8 cellular contexts compared by ENCODE assay signal in the genomic region with DNA sequence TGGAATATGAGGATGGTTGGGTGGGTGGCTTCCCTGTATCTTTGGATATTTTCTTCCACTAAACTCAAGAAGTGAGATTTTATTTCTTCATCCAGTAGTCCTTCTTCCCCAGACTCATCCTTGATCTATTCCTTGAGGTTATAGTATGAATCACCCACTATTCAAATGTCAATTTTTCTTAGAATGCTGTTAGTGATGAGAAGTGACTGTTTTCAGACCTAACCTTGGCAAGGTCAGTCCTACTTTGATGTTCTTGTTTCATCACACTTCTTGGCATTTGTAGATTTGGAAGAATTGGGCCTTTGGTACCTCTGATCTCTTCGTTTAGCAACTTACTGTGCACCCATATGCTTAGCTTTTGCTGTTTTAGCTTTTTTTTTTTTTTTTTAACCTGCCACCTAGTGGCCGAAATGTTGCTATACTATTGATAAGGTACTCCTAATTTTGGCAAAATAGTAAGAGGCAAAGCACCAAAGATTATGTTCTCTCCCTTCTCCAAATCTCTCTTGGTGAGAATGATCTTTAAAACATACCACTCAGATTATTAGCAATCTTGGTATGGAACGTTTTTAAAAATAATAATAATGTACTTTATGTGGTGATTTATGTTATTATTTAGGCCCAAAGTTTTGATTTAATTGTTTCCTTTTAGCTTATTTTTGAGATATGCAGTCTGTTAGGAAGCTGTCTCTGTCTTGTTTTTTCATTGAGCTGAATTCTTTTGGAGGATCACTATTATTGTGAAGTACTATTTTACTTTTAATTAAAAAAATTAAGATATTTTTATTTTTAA. TPM values are rescaled to one million over a fixed set of nuclear protein-coding genes. Genes with fewer than 3 reads are reported as not detected.
DNase-seq lines count a peak whose midpoint lies in the region; ATAC-seq, FAIRE-seq and TF ChIP-seq lines count a peak whose summit lies in the region.

No MANE protein-coding gene starts in this region.

- ATAC-seq in GM19468 (IDR thresholded peaks at IDR 0.05; ENCODE audit: extremely low read depth, unreplicated experiment), result peak; percentile 61

- peaks cover 9% of the 10 kb centered on the region for H3K36me3 Mint-ChIP-seq in activated CD4-positive, alpha-beta memory T cell treated with anti-CD3 and anti-CD28 coated beads for 36 hours

- no peaks in the 10 kb centered on the region for H3K36me3 ChIP-seq in small intestine (ENCODE audit: control insufficient read depth in 2 of 2, insufficient read depth in 2 of 2, low read length in 2 of 2)

- intact Hi-C loops in activated CD4-positive, alpha-beta memory T cell treated with anti-CD3 and anti-CD28 coated beads for 36 hours (cut with micrococcal nuclease), result loop anchor here (1.0 to 5.0 kb wide), 2 partner anchors 108 to 147 kb away; a partner anchor contains a TSS

- no peaks in the 10 kb centered on the region for H3K27me3 Mint-ChIP-seq in activated CD4-positive, alpha-beta memory T cell treated with anti-CD3 and anti-CD28 coated beads for 36 hours

- H3K9me3 Mint-ChIP-seq in activated CD4-positive, alpha-beta memory T cell treated with anti-CD3 and anti-CD28 coated beads for 36 hours, result no peaks in the 10 kb centered on the region

- H3K4me1 ChIP-seq in small intestine (ENCODE audit: control insufficient read depth in 2 of 2, insufficient read depth in 1 of 2, low read depth in 1 of 2, low read length in 1 of 2), result no peaks in the 10 kb centered on the region

- TF ChIP-seq POLR2A in H54 (IDR thresholded peaks at IDR 0.05; ENCODE audit: low read depth, low read length), result no peak

- H3K27me3 ChIP-seq in small intestine (ENCODE audit: control insufficient read depth in 2 of 2, insufficient read depth in 2 of 2, low read length in 2 of 2), result no peaks in the 10 kb centered on the region

- no peak overlapping the region for H3K4me3 Mint-ChIP-seq in activated CD4-positive, alpha-beta memory T cell treated with anti-CD3 and anti-CD28 coated beads for 36 hours

- CTCF ChIA-PET in activated CD4-positive, alpha-beta memory T cell treated with anti-CD3 and anti-CD28 coated beads for 36 hours (lab: Charles Lee), result interaction anchor here (0.6 to 5.1 kb wide), 17 partner anchors 8 to 408 kb away, joined by 3 to 69 read pairs (median 4); a partner anchor contains a TSS

- POLR2A ChIA-PET in activated CD4-positive, alpha-beta memory T cell treated with anti-CD3 and anti-CD28 coated beads for 36 hours (lab: Charles Lee), result interaction anchor here (0.6 kb wide), 2 partner anchors 167 to 295 kb away, joined by 3 to 4 read pairs; no protein-coding TSS in a partner anchor

- WGBS in small intestine, 3 donors, result 1 to 7% (median 3%) methylated on average over 3 of the region's 3 CpGs

- DNase-seq in NCI-H1417 (lab: John Stamatoyannopoulos, UW) (peak in 2 of 3 experiments; percentile 30 to 70), NCI-H1417 treated with DMSO at 0.1 percent for 48 hours (lab: John Stamatoyannopoulos, UW) (no peak), LHCN-M2 (ENCODE audit: low read depth) (peak; percentile 57), globus pallidus (ENCODE audit: low spot score) (peak; percentile 31), small intestine (peak; percentile 42), H54 (ENCODE audit: insufficient read length, low spot score) (no peak)
- DNase-seq in activated CD4-positive, alpha-beta memory T cell treated with anti-CD3 and anti-CD28 coated beads for 36 hours, result no peak

- H3K4me3 ChIP-seq in small intestine (ENCODE audit: low read depth in 1 of 2, low read length in 2 of 2), result no peak overlapping the region

- FAIRE-seq in small intestine (lab: Jason Lieb, UNC), result no peak
- no peak for FAIRE-seq in H54 (lab: Jason Lieb, UNC)

- H3K27ac ChIP-seq in small intestine (ENCODE audit: low read depth in 1 of 2, low read length in 1 of 2), result no peak overlapping the region

- H3K4me1 Mint-ChIP-seq in activated CD4-positive, alpha-beta memory T cell treated with anti-CD3 and anti-CD28 coated beads for 36 hours (ENCODE audit: low read depth), result peaks cover 31% of the 10 kb centered on the region

- H3K27ac Mint-ChIP-seq in activated CD4-positive, alpha-beta memory T cell treated with anti-CD3 and anti-CD28 coated beads for 36 hours, result peak overlapping the region; percentile 82

- H3K9me3 ChIP-seq in small intestine (ENCODE audit: control insufficient read depth, low read depth), result no peaks in the 10 kb centered on the region

RNA-seq across cellular contexts. Expression of a gene that starts 16.5 kb away (rescaled TPM):
- total RNA-seq in LHCN-M2 (2014; rRNA removed), result 52.8 and 53.4 TPM in 2 replicates
- polyA plus RNA-seq in LHCN-M2 (2012), result 8.8 TPM
- total RNA-seq in activated CD4-positive, alpha-beta memory T cell treated with anti-CD3 and anti-CD28 coated beads for 36 hours, result 10 to 100 TPM; 37.0 to 37.2 TPM
- polyA plus RNA-seq in small intestine, result 10 to 100 TPM in 1 of 3 donors, 1 to 10 TPM in 2; 7.4 to 17.6 (median 9.2) TPM

Comparison
In these comparisons a context has a peak if more than half of its experiments do, and no peak if none do; other contexts are left out.
1. DNase-seq: peak in NCI-H1417 (2 of 3), LHCN-M2 (single experiment), globus pallidus (single experiment) and small intestine (single experiment); none in NCI-H1417 treated with DMSO at 0.1 percent for 48 hours (single experiment), activated CD4-positive, alpha-beta memory T cell treated with anti-CD3 and anti-CD28 coated beads for 36 hours (single experiment) and H54 (single experiment).